ENCODE assay signal across 3 cellular contexts in genomic region chrX:140071037-140071436, GRCh38.
"Had no signal": no experiment of that assay in that cellular context is flagged by ENCODE, and none has a peak within 500 bp of the region (broad histone marks: within the 10 kb centered on the region; RNA-seq: fewer than 3 reads in every experiment).

No MANE protein-coding gene starts in this region.

- DNase-seq: GDM1, GF-D8 had no signal

- ATAC-seq: GM12878 had no signal

- H3K4me3 ChIP-seq: GM12878 had no signal
